8 cellular contexts compared by ENCODE assay signal in the genomic region with DNA sequence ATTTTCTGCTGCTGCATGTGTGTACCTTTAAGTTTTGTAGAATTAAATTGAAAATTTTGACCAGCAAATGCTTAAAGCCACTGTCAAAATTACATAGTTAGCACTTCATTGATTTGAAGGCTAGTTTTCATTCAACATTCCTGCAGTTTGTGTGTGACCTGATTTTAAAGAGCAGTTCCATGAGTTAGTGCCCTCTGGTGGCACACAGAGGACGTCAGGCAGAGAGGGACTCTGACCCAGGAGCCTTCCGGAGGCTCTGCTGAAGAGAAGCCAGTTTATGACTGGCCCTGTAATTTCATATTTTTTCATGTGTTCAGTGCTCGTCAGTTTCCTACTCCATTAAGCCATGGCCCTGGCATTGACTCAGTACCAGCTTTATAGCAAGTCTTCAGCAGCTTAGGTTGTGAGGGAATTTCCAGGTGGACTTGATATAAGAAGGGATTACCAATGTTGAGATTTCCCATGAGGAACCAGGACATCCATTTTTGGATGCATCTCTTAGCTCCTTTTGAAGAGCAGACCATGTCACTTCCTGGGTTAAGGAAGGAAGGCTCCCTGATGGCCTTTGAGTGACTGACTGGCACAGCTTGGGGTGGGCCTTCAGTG.
A peak's percentile ranks its signal among the peaks of the same experiment; 100 is the strongest.
DNase-seq lines count a peak whose midpoint lies in the region; ATAC-seq and TF ChIP-seq lines count a peak whose summit lies in the region.

No MANE protein-coding gene starts in this region.

- no peaks in the 10 kb centered on the region for H3K36me3 ChIP-seq in BE2C

- peak; percentile 40 for DNase-seq in BE2C
- peak; percentile 7 for DNase-seq in NCI-H82 treated with DMSO at 0.1 percent for 48 hours (lab: John Stamatoyannopoulos, UW; ENCODE audit: unreplicated experiment)
- DNase-seq in activated T-cell treated with anti-CD3 and anti-CD28 coated beads, Interleukin-2, amount 50 U/mL, for 1 hour = peak; percentile 34
- peak; percentile 33 for DNase-seq in glomerular endothelial cell (ENCODE audit: extremely low read depth, low read depth, low spot score)
- DNase-seq in pons (ENCODE audit: low spot score) = peak; percentile 70

- H3K4me1 ChIP-seq in BE2C = no peaks in the 10 kb centered on the region

- H3K4me3 ChIP-seq in BE2C (ENCODE audit: low read depth, low read length) = no peak overlapping the region

- H3K27me3 ChIP-seq in BE2C = no peaks in the 10 kb centered on the region

- TF ChIP-seq CTCF in BE2C (IDR thresholded peaks at IDR 0.05; ENCODE audit: low read depth, low read length) = peak; percentile 74

- ATAC-seq in GM21619 (IDR thresholded peaks at IDR 0.05; ENCODE audit: unreplicated experiment) = peak; percentile 48
- no peak for ATAC-seq in GM18519 (IDR thresholded peaks at IDR 0.05; ENCODE audit: low FRiP score, unreplicated experiment)
- no peak for ATAC-seq in GM21360 (IDR thresholded peaks at IDR 0.05; ENCODE audit: unreplicated experiment)

- no peaks in the 10 kb centered on the region for H3K9me3 ChIP-seq in BE2C

Comparison
In these comparisons a context has a peak if more than half of its experiments do, and no peak if none do; other contexts are left out.
1. DNase-seq: peak in every context shown above with its lines; median percentile 70 in pons; 40 in BE2C; 34 in activated T-cell treated with anti-CD3 and anti-CD28 coated beads, Interleukin-2, amount 50 U/mL, for 1 hour; 33 in glomerular endothelial cell; 7 in NCI-H82 treated with DMSO at 0.1 percent for 48 hours.